Comparison of ENCODE assay signal across 10 cellular contexts in genomic region chr1:173473599-173474011, GRCh38. TPM values are rescaled to one million over a fixed set of nuclear protein-coding genes. Genes with fewer than 3 reads are reported as not detected.
A peak's percentile ranks its signal among the peaks of the same experiment; 100 is the strongest.
DNase-seq lines count a peak whose midpoint lies in the region; FAIRE-seq and TF ChIP-seq lines count a peak whose summit lies in the region.
"Had no signal": no experiment of that assay in that cellular context is flagged by ENCODE, and none has a peak within 500 bp of the region (broad histone marks: within the 10 kb centered on the region; RNA-seq: fewer than 3 reads in every experiment).

No MANE protein-coding gene starts in this region.

- no peak for DNase-seq in D721Med (ENCODE audit: insufficient read length, low spot score)
- peak; percentile 48 for DNase-seq in RWPE1 (ENCODE audit: low spot score)
- no peak for DNase-seq in esophagus squamous epithelium (lab: John Stamatoyannopoulos, UW)
- DNase-seq in progenitor cell of endocrine pancreas (ENCODE audit: low spot score, unreplicated experiment): no peak
- no peak for DNase-seq in cerebellar cortex (ENCODE audit: low spot score)
- DNase-seq in NCI-H2171 treated with DMSO at 0.1 percent for 48 hours (lab: John Stamatoyannopoulos, UW): no peak
- DNase-seq in GM20000 (ENCODE audit: low spot score): no peak
- DNase-seq in activated CD4-positive, alpha-beta T cell treated with anti-CD3 and anti-CD28 coated beads, Interleukin-2, amount 50 U/mL, for 1 hour: no peak
- DNase-seq: NCI-H2171 had no signal

- H3K4me1 ChIP-seq in esophagus squamous epithelium: peaks cover 32 to 44% (median 33%) of the 10 kb centered on the region in 3 donors

- H3K27ac Mint-ChIP-seq in progenitor cell of endocrine pancreas: peak overlapping the region; percentile 84
- H3K27ac Mint-ChIP-seq: activated T-helper 2 cell treated with anti-CD3 and anti-CD28 coated beads, Interferon-gamma antibody, Interleukin-2, Interleukin-4, amounts not matched to agents 10 μg/mL and 5 μg/mL and 100 μg/mL, durations not matched to agents 14 hours and 24 hours and 36 hours had no signal

- peaks cover 10% of the 10 kb centered on the region for H3K9me3 Mint-ChIP-seq in progenitor cell of endocrine pancreas (ENCODE audit: low read depth)

- H3K4me1 Mint-ChIP-seq in progenitor cell of endocrine pancreas (ENCODE audit: low read depth): peaks cover 36% of the 10 kb centered on the region

- peak; percentile 11 for FAIRE-seq in D721Med (lab: Jason Lieb, UNC)

- POLR2A ChIA-PET in RWPE1 (lab: Yijun Ruan, JAX; ENCODE audit: low non-redundant PET): no interaction called here

- CTCF ChIA-PET in RWPE1 (lab: Yijun Ruan, JAX): interaction anchor here (0.5 to 0.6 kb wide), 2 partner anchors 130 to 274 kb away, joined by 4 to 5 read pairs; no protein-coding TSS in a partner anchor

- TF ChIP-seq CTCF in D721Med (IDR thresholded peaks at IDR 0.05; ENCODE audit: insufficient read depth, missing control alignments) (no peak), RWPE1 (conservative IDR thresholded peaks at IDR 0.05; ENCODE audit: low read depth) (no peak), esophagus squamous epithelium (IDR thresholded peaks at IDR 0.05) (no peak), progenitor cell of endocrine pancreas (IDR thresholded peaks at IDR 0.05; ENCODE audit: unreplicated experiment) (no peak), GM20000 (IDR thresholded peaks at IDR 0.05; ENCODE audit: extremely low read depth, missing control alignments) (no peak)

- peak overlapping the region; percentile 1 for H3K4me3 Mint-ChIP-seq in progenitor cell of endocrine pancreas (ENCODE audit: low read depth)

- peaks cover 0 to 21% (median 8%) of the 10 kb centered on the region in 3 donors for H3K9me3 ChIP-seq in esophagus squamous epithelium

- 21 to 42% methylated on average over 2 of the region's 2 CpGs for WGBS in esophagus squamous epithelium, 2 donors

- H3K36me3 Mint-ChIP-seq in progenitor cell of endocrine pancreas (ENCODE audit: insufficient read depth): peaks cover 18% of the 10 kb centered on the region

- no peaks in the 10 kb centered on the region for H3K27me3 Mint-ChIP-seq in progenitor cell of endocrine pancreas

- TF ChIP-seq POLR2A in esophagus squamous epithelium (IDR thresholded peaks at IDR 0.05): no peak

- peaks cover 0 to 10% (median 0%) of the 10 kb centered on the region in 3 donors for H3K36me3 ChIP-seq in esophagus squamous epithelium

- no peak overlapping the region for H3K27ac ChIP-seq in RWPE1
- peak overlapping the region in 3 of 4 donors; percentile 46 to 92 (median 88) for H3K27ac ChIP-seq in esophagus squamous epithelium

- H3K4me3 ChIP-seq in esophagus squamous epithelium: no peak overlapping the region

- H3K27me3 ChIP-seq in esophagus squamous epithelium: no peaks in the 10 kb centered on the region

- intact Hi-C loops in esophagus squamous epithelium (cut with DNase I): no loop called here

RNA-seq across cellular contexts. Expression of gene PRDX6, which starts 3.5 kb away (rescaled TPM):
- total RNA-seq in esophagus squamous epithelium (100 to 1,000 TPM; 141 to 247 (median 175) TPM), progenitor cell of endocrine pancreas (258 and 264 TPM in 2 replicates)
